1 cellular context compared by ENCODE assay signal in the genomic region with DNA sequence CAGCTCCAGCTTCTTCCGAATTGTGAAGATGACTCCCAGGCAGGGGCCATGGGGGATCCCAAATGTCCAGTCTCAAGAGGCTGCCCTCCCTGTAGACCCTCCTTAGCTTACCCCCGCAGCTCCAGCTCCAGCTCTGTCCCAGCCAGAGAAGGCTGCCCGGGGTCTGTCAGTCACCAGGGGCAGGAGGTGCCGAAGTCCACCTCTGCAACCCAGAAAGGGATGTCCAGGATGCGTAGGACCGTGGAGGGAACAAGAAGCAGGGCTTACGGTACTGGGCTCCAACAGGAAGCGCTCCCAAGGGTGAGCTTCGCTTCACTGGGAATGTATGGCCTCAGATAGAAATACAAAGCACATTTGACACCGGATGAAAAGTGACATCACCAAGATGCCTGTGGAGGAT.
TF ChIP-seq lines count a peak whose summit lies in the region.

No MANE protein-coding gene starts in this region.

TF ChIP-seq in H1, 55 proteins besides CTCF, POLR2A, EP300 and RAD21:
- TF ChIP-seq TAF1 (IDR thresholded peaks at IDR 0.05; ENCODE audit: low read depth, low read length), result no peak
- TF ChIP-seq POLR2AphosphoS5 (IDR thresholded peaks at IDR 0.05; ENCODE audit: low read depth, low read length), result no peak
- TF ChIP-seq, protein P1, sequence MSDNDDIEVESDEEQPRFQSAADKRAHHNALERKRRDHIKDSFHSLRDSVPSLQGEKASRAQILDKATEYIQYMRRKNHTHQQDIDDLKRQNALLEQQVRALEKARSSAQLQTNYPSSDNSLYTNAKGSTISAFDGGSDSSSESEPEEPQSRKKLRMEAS (IDR thresholded peaks at IDR 0.05), result no peak
- TF ChIP-seq TCF12 (IDR thresholded peaks at IDR 0.05; ENCODE audit: low read depth, low read length), result no peak
- no peak for TF ChIP-seq CREB1 (IDR thresholded peaks at IDR 0.05)
- no peak for TF ChIP-seq KDM4A (IDR thresholded peaks at IDR 0.05; ENCODE audit: low read depth, low read length, severe bottlenecking)
- TF ChIP-seq RNF2 (IDR thresholded peaks at IDR 0.05; ENCODE audit: borderline replicate concordance, low read depth, low read length, missing control alignments, poor library complexity, severe bottlenecking), result no peak
- TF ChIP-seq RXRA (IDR thresholded peaks at IDR 0.05; ENCODE audit: insufficient read depth, low read depth, low read length), result no peak
- no peak for TF ChIP-seq SUZ12 (IDR thresholded peaks at IDR 0.05; ENCODE audit: low read length)
- no peak for TF ChIP-seq CHD2 (IDR thresholded peaks at IDR 0.05; ENCODE audit: low read length)
- TF ChIP-seq PHF8 (conservative IDR thresholded peaks at IDR 0.05; ENCODE audit: low read depth, low read length), result no peak
- TF ChIP-seq YY1 (IDR thresholded peaks at IDR 0.05; ENCODE audit: low read depth, low read length), result no peak
- TF ChIP-seq NANOG (IDR thresholded peaks at IDR 0.05; ENCODE audit: insufficient read depth, low read depth, low read length, poor library complexity, severe bottlenecking), result no peak
- TF ChIP-seq CHD1 (IDR thresholded peaks at IDR 0.05; ENCODE audit: low read depth, low read length), result no peak
- TF ChIP-seq GTF2F1 (IDR thresholded peaks at IDR 0.05; ENCODE audit: borderline replicate concordance, low read depth, low read length), result no peak
- TF ChIP-seq, protein P2, sequence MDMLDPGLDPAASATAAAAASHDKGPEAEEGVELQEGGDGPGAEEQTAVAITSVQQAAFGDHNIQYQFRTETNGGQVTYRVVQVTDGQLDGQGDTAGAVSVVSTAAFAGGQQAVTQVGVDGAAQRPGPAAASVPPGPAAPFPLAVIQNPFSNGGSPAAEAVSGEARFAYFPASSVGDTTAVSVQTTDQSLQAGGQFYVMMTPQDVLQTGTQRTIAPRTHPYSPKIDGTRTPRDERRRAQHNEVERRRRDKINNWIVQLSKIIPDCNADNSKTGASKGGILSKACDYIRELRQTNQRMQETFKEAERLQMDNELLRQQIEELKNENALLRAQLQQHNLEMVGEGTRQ (IDR thresholded peaks at IDR 0.05; ENCODE audit: low read length), result no peak
- TF ChIP-seq TAF7 (optimal IDR thresholded peaks at IDR 0.05; ENCODE audit: borderline replicate concordance, low read depth, low read length), result no peak
- TF ChIP-seq, protein P3, sequence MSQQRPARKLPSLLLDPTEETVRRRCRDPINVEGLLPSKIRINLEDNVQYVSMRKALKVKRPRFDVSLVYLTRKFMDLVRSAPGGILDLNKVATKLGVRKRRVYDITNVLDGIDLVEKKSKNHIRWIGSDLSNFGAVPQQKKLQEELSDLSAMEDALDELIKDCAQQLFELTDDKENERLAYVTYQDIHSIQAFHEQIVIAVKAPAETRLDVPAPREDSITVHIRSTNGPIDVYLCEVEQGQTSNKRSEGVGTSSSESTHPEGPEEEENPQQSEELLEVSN (IDR thresholded peaks at IDR 0.05), result no peak
- TF ChIP-seq SIX5 (IDR thresholded peaks at IDR 0.05; ENCODE audit: low read depth, low read length), result no peak
- no peak for TF ChIP-seq ASH2L (IDR thresholded peaks at IDR 0.05; ENCODE audit: low read length)
